In genomic region chr4:97453186-97453585, GRCh38 we compare ENCODE assay signal across 28 cellular contexts.
"Had no signal": no experiment of that assay in that cellular context is flagged by ENCODE, and none has a peak within 500 bp of the region (broad histone marks: within the 10 kb centered on the region; RNA-seq: fewer than 3 reads in every experiment).

No MANE protein-coding gene starts in this region.

- H3K36me3 Mint-ChIP-seq: naive B cell; neural progenitor cell; stimulated activated memory B cell treated with anti-CD40 and anti-IgM and Interleukin-4, amounts not matched to agents 10 μg/mL and 1 μg/mL and 100 μg/mL, for 72 hours had no signal

- H3K27ac ChIP-seq: neural progenitor cell, neutrophil, pancreas, prostate gland, right lobe of liver, sigmoid colon, suprapubic skin, testis, tibial artery, transverse colon, vagina had no signal

- H2AFZ ChIP-seq: neural progenitor cell had no signal

- H3K4me3 ChIP-seq: neural progenitor cell, pancreas, prostate gland, right lobe of liver, sigmoid colon, suprapubic skin, testis, tibial artery, transverse colon, vagina had no signal

- H3K9me3 ChIP-seq: neutrophil, pancreas, prostate gland, right lobe of liver, testis, transverse colon, vagina had no signal

- H3K9ac ChIP-seq: neural progenitor cell had no signal

- H3K36me3 ChIP-seq: neural progenitor cell, neutrophil, pancreas, prostate gland, right lobe of liver, sigmoid colon, suprapubic skin, tibial artery, transverse colon, vagina had no signal

- H3K4me1 Mint-ChIP-seq: naive B cell; naive thymus-derived CD8-positive, alpha-beta T cell; nephron progenitor cell; neural progenitor cell; stimulated activated memory B cell treated with anti-CD40 and anti-IgM and Interleukin-4, amounts not matched to agents 10 μg/mL and 1 μg/mL and 100 μg/mL, for 72 hours; stimulated activated naive CD8-positive, alpha-beta T cell treated with anti-CD3 and anti-CD28 coated beads, Interleukin-15, amount 100 ng/mL, for 72 hours had no signal

- H3K27ac Mint-ChIP-seq: naive B cell; naive thymus-derived CD8-positive, alpha-beta T cell; natural killer cell treated with Interleukin-12 subunit alpha and Interleukin-12 subunit beta and Interleukin-15 and Interleukin-18, amount 100 ng/mL, for 72 hours; nephron progenitor cell; neural progenitor cell; stimulated activated memory B cell treated with anti-CD40 and anti-IgM and Interleukin-4, amounts not matched to agents 10 μg/mL and 1 μg/mL and 100 μg/mL, for 72 hours; stimulated activated naive CD8-positive, alpha-beta T cell treated with anti-CD3 and anti-CD28 coated beads, Interleukin-15, amount 100 ng/mL, for 72 hours; type B pancreatic cell had no signal

- H3K4me2 ChIP-seq: neural progenitor cell had no signal

- DNase-seq: naive B cell; naive thymus-derived CD8-positive, alpha-beta T cell; nephron progenitor cell; nucleus accumbens; right lobe of liver; sigmoid colon; small intestine; stimulated activated CD4-positive, alpha-beta T cell treated with anti-CD3 and anti-CD28 coated beads, Interleukin-12 subunit alpha, Interleukin-12 subunit beta, amount 100 ng/mL, for 4 hours; stimulated activated CD4-positive, alpha-beta T cell treated with anti-CD3 and anti-CD28 coated beads, Interleukin-1b, Interleukin-23, amount 100 ng/mL, for 48 hours; stimulated activated CD4-positive, alpha-beta T cell treated with anti-CD3 and anti-CD28 coated beads, Interleukin-2, amount 100 ng/mL, for 48 hours; stimulated activated CD4-positive, alpha-beta T cell treated with anti-CD3 and anti-CD28 coated beads, Interleukin-4, amount 100 ng/mL, for 24 hours; stimulated activated naive CD4-positive, alpha-beta T cell; stimulated activated naive CD8-positive, alpha-beta T cell treated with anti-CD3 and anti-CD28 coated beads, Interleukin-15, amount 100 ng/mL, for 72 hours; stimulated activated naive CD8-positive, alpha-beta T cell treated with anti-CD3 and anti-CD28 coated beads, Interleukin-15, Interleukin-2, amounts not matched to agents 100 U/mL and 50 U/mL, for 24 hours; substantia nigra; testis; tibial artery; transverse colon had no signal

- H3K4me3 Mint-ChIP-seq: naive B cell; naive thymus-derived CD8-positive, alpha-beta T cell; natural killer cell treated with Interleukin-12 subunit alpha and Interleukin-12 subunit beta and Interleukin-15 and Interleukin-18, amount 100 ng/mL, for 72 hours; nephron progenitor cell; neural progenitor cell; stimulated activated memory B cell treated with anti-CD40 and anti-IgM and Interleukin-4, amounts not matched to agents 10 μg/mL and 1 μg/mL and 100 μg/mL, for 72 hours; stimulated activated naive CD8-positive, alpha-beta T cell treated with anti-CD3 and anti-CD28 coated beads, Interleukin-15, amount 100 ng/mL, for 72 hours; type B pancreatic cell had no signal

- H3K4me1 ChIP-seq: neural progenitor cell, pancreas, prostate gland, sigmoid colon, suprapubic skin, testis, tibial artery, transverse colon, vagina had no signal

- H3K27me3 ChIP-seq: neural progenitor cell, neutrophil, pancreas, right lobe of liver, sigmoid colon, suprapubic skin, testis, tibial artery, transverse colon, vagina had no signal

- ATAC-seq: naive thymus-derived CD8-positive, alpha-beta T cell; natural killer cell treated with Interleukin-12 subunit alpha and Interleukin-12 subunit beta and Interleukin-15 and Interleukin-18, amount 100 ng/mL, for 72 hours; pancreas; right cardiac atrium; right lobe of liver; stimulated activated memory B cell treated with anti-CD40 and anti-IgM and Interleukin-4, amounts not matched to agents 10 μg/mL and 1 μg/mL and 100 μg/mL, for 72 hours; stimulated activated naive CD8-positive, alpha-beta T cell treated with anti-CD3 and anti-CD28 coated beads, Interleukin-15, amount 100 ng/mL, for 72 hours; stimulated activated naive CD8-positive, alpha-beta T cell treated with anti-CD3 and anti-CD28 coated beads, Interleukin-15, Interleukin-2, amounts not matched to agents 100 U/mL and 50 U/mL, for 24 hours had no signal
